8 cellular contexts compared by ENCODE assay signal in the genomic region with DNA sequence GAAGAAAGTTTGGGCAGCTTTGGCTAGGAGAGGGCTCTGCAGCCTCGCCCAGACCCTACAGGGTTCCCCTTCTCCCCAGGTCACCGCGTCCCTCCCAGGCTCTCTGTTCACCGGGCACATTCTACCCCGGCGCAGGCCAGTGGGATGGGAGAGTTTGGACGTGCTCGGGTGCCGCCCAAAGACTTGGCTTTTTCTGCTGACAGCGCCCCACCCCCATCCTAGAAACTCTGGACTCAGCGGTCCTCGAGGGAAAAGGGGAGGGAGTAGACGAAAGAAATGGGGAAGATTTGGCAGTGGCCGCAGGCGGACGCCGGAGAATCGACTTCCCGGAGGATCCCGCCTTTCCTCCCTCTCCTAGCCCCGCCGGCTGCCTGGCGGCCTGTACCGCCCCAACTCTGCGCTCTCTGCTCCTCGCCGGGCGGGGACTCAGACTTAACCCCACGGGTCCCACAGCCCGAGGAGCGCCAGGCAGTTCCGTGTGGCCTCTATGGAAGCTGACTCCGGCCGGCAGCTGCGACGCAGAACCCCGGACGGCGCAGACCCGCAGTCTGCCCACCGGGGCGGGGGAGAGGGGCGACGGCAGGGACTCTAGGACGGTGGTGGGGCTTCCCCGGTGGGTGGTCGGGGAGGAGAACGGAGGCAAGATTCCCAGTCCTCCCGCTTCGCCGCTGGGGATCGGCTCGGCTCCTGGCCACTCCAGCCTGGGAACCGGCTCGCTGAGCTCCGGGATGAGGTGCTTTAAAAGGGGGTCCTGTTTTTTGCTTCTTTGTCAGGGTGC. TPM values are rescaled to one million over a fixed set of nuclear protein-coding genes. Genes with fewer than 3 reads are reported as not detected.
A peak's percentile ranks its signal among the peaks of the same experiment; 100 is the strongest.
DNase-seq lines count a peak whose midpoint lies in the region; ATAC-seq, FAIRE-seq and TF ChIP-seq lines count a peak whose summit lies in the region.
"Had no signal": no experiment of that assay in that cellular context is flagged by ENCODE, and none has a peak within 500 bp of the region (broad histone marks: within the 10 kb centered on the region; RNA-seq: fewer than 3 reads in every experiment).

No MANE protein-coding gene starts in this region.

- H2AFZ ChIP-seq in PC-3 (ENCODE audit: low read length) = peak overlapping the region; percentile 90

- H3K9me2 ChIP-seq in PC-3 (replicated peaks; ENCODE audit: low read length) = no peaks in the 10 kb centered on the region

- ATAC-seq in PC-3 (peak; percentile 55), GM18519 (IDR thresholded peaks at IDR 0.05; ENCODE audit: low FRiP score, unreplicated experiment) (no peak), GM19328 (IDR thresholded peaks at IDR 0.05; ENCODE audit: unreplicated experiment) (no peak)

- TF ChIP-seq POLR2A in H54 (IDR thresholded peaks at IDR 0.05; ENCODE audit: low read depth, low read length) = no peak; the same call in 1 of the 2 replicates

- peak overlapping the region; percentile 95 for H3K4me2 ChIP-seq in PC-3 (ENCODE audit: low read length)

- H3K9ac ChIP-seq in PC-3 (ENCODE audit: low read length) (peak overlapping the region; percentile 68), muscle layer of colon (ENCODE audit: low read length) (no peak overlapping the region)

- no peaks in the 10 kb centered on the region for H3K36me3 ChIP-seq in PC-3 (ENCODE audit: low read depth, low read length)
- no peaks in the 10 kb centered on the region for H3K36me3 ChIP-seq in muscle layer of colon (ENCODE audit: insufficient read depth, low read length)

- peaks cover 25% of the 10 kb centered on the region for H4K20me1 ChIP-seq in PC-3 (ENCODE audit: low read length)

- H3K27me3 ChIP-seq in PC-3 (ENCODE audit: low read length) (no peaks in the 10 kb centered on the region), muscle layer of colon (ENCODE audit: control insufficient read depth in 1 of 2, insufficient read depth in 2 of 2, low read length in 2 of 2) (peaks cover 52 to 96% of the 10 kb centered on the region in 2 donors)

- CTCF ChIA-PET in PC-3 (lab: Charles Lee) = interaction anchor here (0.6 kb wide), 1 partner anchor 568 kb away, joined by 3 read pairs; no protein-coding TSS in a partner anchor

- H3F3A ChIP-seq in PC-3 (ENCODE audit: low read length, unreplicated experiment) = no peaks in the 10 kb centered on the region

- intact Hi-C loops in PC-3 (cut with micrococcal nuclease) = loop anchor here (2.0 kb wide), 1 partner anchor 929 kb away; no protein-coding TSS in a partner anchor

- TSS peak; percentile 83 for BruUV-seq in PC-3 (replicated peaks; lab: Mats Ljungman, UMichigan)

- H3K9me3 ChIP-seq in PC-3 (ENCODE audit: low read length) (no peaks in the 10 kb centered on the region), muscle layer of colon (ENCODE audit: low read length) (no peaks in the 10 kb centered on the region)

- peaks cover 36% of the 10 kb centered on the region for H3K79me2 ChIP-seq in PC-3 (ENCODE audit: low read length)

- peaks cover 26% of the 10 kb centered on the region for H3K4me1 ChIP-seq in PC-3 (ENCODE audit: insufficient read depth, low read length)
- peaks cover 22% of the 10 kb centered on the region for H3K4me1 ChIP-seq in muscle layer of colon (ENCODE audit: insufficient read depth, low read length)

- peak; percentile 67 for DNase-seq in H54 (ENCODE audit: insufficient read length, low spot score)
- peak; percentile 75 for DNase-seq in PC-3
- peak; percentile 79 for DNase-seq in epidermal melanocyte (ENCODE audit: insufficient read length, low spot score)
- no peak for DNase-seq in inferior parietal cortex (ENCODE audit: extremely low spot score)

- peak overlapping the region; percentile 64 for H3K27ac ChIP-seq in PC-3 (ENCODE audit: low read length)
- H3K27ac ChIP-seq in muscle layer of colon (ENCODE audit: low read depth, low read length) = peak overlapping the region; percentile 23

- POLR2A ChIA-PET in PC-3 (lab: Charles Lee; ENCODE audit: unreplicated experiment) = no interaction called here

- FAIRE-seq in H54 (lab: Jason Lieb, UNC) = no peak
- FAIRE-seq: TTC549 had no signal

- TF ChIP-seq CTCF in PC-3 (conservative IDR thresholded peaks at IDR 0.05; ENCODE audit: low read depth, low read length) = no peak

- H3K4me3 ChIP-seq in PC-3 (ENCODE audit: low read length) (peak overlapping the region; percentile 74), muscle layer of colon (ENCODE audit: low read depth in 1 of 2, low read length in 2 of 2) (peak overlapping the region; percentile 50 to 60)

RNA-seq across cellular contexts. Expression of a gene that starts 0.9 kb away (rescaled TPM):
- total RNA-seq in PC-3 (2014; rRNA removed) = 26.8 and 27.9 TPM in 2 replicates
